ENCODE assay signal across 28 cellular contexts in the genomic region with DNA sequence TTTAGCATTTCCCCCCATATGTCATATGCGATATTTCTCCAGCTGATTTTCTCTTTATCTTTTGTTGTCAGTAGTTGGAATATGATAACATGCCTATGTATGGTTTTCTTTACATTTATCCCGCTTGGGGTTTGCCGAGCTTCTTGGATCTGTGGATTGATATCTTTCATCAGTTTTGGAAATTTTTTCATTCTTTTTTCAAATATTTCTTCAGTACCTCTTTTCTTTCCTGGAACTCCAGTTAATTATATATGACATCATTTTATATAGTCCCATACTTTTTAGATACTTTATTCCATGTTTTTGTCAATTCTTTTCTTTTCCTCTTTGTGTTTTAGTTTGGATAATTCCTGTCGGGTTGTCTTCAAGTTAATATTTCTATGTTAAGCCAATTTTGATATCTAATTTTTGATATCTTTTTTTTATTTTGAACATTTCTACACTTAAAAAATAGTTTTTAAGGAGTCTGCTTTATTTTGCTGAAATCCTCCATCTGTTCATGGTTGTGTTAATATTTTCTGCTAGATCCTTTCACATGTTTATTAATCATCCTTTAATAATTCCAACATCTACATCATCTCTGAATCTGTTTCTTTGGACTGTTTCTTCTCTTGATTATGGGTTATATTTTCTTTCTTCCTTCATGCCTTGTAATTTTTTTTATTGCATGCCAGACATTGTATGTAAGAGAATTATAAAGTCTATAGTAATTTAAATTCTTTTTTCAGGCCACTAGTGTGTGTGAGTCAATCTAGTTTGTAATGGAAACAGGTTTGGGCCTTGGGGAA.
"Had no signal": no experiment of that assay in that cellular context is flagged by ENCODE, and none has a peak within 500 bp of the region (broad histone marks: within the 10 kb centered on the region; RNA-seq: fewer than 3 reads in every experiment).

No MANE protein-coding gene starts in this region.

- H3K4me3 ChIP-seq: cardiac muscle cell, SK-N-MC had no signal

- H3K4me3 Mint-ChIP-seq: activated CD4-positive, alpha-beta memory T cell treated with anti-CD3 and anti-CD28 coated beads, Interleukin-2, amount 10 ng/mL, durations not matched to agents 7 days and 5 days; activated CD4-positive, alpha-beta T cell treated with anti-CD3 and anti-CD28 coated beads, Interleukin-2, amount 10 ng/mL, durations not matched to agents 7 days and 5 days; activated naive CD4-positive, alpha-beta T cell treated with anti-CD3 and anti-CD28 coated beads for 36 hours; activated naive CD8-positive, alpha-beta T cell treated with anti-CD3 and anti-CD28 coated beads for 36 hours; activated T-helper 17 cell treated with anti-CD3 and anti-CD28 coated beads, Interleukin-2, amount 50 U/mL, for 72 hours; T-cell had no signal

- DNase-seq: activated CD4-positive, alpha-beta memory T cell treated with anti-CD3 and anti-CD28 coated beads, Interleukin-2, amount 10 ng/mL, durations not matched to agents 7 days and 5 days; activated CD4-positive, alpha-beta T cell treated with anti-CD3 and anti-CD28 coated beads, Interleukin-2, amount 10 ng/mL, durations not matched to agents 7 days and 5 days; activated CD4-positive, CD25-positive, alpha-beta regulatory T cell; activated gamma-delta T cell; activated naive CD4-positive, alpha-beta T cell treated with anti-CD3 and anti-CD28 coated beads for 36 hours; activated naive CD8-positive, alpha-beta T cell treated with anti-CD3 and anti-CD28 coated beads for 36 hours; activated T-cell treated with anti-CD3 and anti-CD28 coated beads for 4 hours; activated T-cell treated with anti-CD3 and anti-CD28 coated beads, Interleukin-2, amount 50 U/mL, for 48 hours; brain microvascular endothelial cell; NCI-H1048; NCI-H146; NCI-H187 treated with DMSO at 0.1 percent for 48 hours; NCI-H2081 treated with DMSO at 0.1 percent for 48 hours; NCI-H2171; NCI-H345; NCI-H510A; NCI-H526 treated with DMSO at 0.1 percent for 48 hours; NCI-H82; RPMI8226; T-cell; T-helper 2 cell; T1000 had no signal

- H3K36me3 ChIP-seq: brain microvascular endothelial cell, cardiac muscle cell had no signal

- H3K27me3 ChIP-seq: brain microvascular endothelial cell, cardiac muscle cell had no signal

- H3K27ac Mint-ChIP-seq: activated CD4-positive, alpha-beta memory T cell treated with anti-CD3 and anti-CD28 coated beads, Interleukin-2, amount 10 ng/mL, durations not matched to agents 7 days and 5 days; activated CD4-positive, alpha-beta T cell treated with anti-CD3 and anti-CD28 coated beads, Interleukin-2, amount 10 ng/mL, durations not matched to agents 7 days and 5 days; activated naive CD4-positive, alpha-beta T cell treated with anti-CD3 and anti-CD28 coated beads for 36 hours; activated naive CD8-positive, alpha-beta T cell treated with anti-CD3 and anti-CD28 coated beads for 36 hours; activated T-helper 17 cell treated with anti-CD3 and anti-CD28 coated beads, Interleukin-2, amount 50 U/mL, for 72 hours; T-cell had no signal

- ATAC-seq: activated T-helper 17 cell treated with anti-CD3 and anti-CD28 coated beads, Interleukin-2, amount 50 U/mL, for 72 hours; Panc1; Right ventricle myocardium inferior; T-cell had no signal

- H3K9me3 Mint-ChIP-seq: activated T-helper 17 cell treated with anti-CD3 and anti-CD28 coated beads, Interleukin-2, amount 50 U/mL, for 72 hours had no signal

- H3K27me3 Mint-ChIP-seq: activated CD4-positive, alpha-beta memory T cell treated with anti-CD3 and anti-CD28 coated beads, Interleukin-2, amount 10 ng/mL, durations not matched to agents 7 days and 5 days; activated CD4-positive, alpha-beta T cell treated with anti-CD3 and anti-CD28 coated beads, Interleukin-2, amount 10 ng/mL, durations not matched to agents 7 days and 5 days; activated T-helper 17 cell treated with anti-CD3 and anti-CD28 coated beads, Interleukin-2, amount 50 U/mL, for 72 hours had no signal

- H3K27ac ChIP-seq: brain microvascular endothelial cell, cardiac muscle cell, SK-N-MC, VCaP had no signal
